In the genomic region with DNA sequence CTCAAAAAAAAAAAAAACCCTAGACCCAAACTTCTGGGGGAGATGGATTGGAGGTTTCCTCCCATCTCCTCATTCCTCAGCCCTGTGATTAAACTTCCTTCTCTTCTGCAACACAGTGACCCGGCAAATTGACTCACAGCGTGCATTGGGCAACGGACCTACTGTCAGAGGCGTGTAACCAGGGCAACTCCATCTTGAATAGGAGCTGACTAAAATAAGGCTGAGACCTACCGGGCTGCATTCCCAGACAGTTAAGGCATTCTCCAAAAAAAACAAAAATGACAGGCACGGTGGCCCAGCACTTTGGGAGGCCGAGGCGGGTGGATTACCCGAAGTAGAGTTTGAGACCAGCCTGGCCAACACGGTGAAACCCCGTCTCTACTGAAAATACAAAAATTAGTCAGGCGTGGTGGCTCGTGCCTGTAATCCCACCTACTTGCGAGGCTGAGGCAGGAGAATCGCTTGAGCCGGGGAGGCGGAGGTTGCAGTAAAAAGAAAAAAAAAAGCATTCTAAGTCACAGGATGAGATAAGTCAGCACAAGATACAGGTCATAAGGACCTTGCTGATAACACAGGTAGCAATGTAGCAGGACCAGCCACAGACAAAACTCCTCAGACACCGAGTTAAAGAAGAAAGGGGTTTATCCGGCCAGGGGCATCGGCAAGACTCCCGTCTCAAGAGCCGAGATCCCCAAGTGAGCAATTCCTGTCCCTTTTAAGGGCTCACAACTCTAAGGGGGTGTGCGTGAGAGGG, we compare ENCODE assay signal across 16 cellular contexts. TPM values are rescaled to one million over a fixed set of nuclear protein-coding genes. Genes with fewer than 3 reads are reported as not detected.
A peak's percentile ranks its signal among the peaks of the same experiment; 100 is the strongest.
DNase-seq lines count a peak whose midpoint lies in the region; ATAC-seq, FAIRE-seq and TF ChIP-seq lines count a peak whose summit lies in the region.
"Had no signal": no experiment of that assay in that cellular context is flagged by ENCODE, and none has a peak within 500 bp of the region (broad histone marks: within the 10 kb centered on the region; RNA-seq: fewer than 3 reads in every experiment).

No MANE protein-coding gene starts in this region.

- H3K27ac ChIP-seq in HUES6 (ENCODE audit: low read depth, low read length) (no peak overlapping the region; the same call in 1 of the 2 replicates), RWPE2 (ENCODE audit: poor library complexity, severe bottlenecking) (no peak overlapping the region), endothelial cell of umbilical vein (ENCODE audit: insufficient read depth, low read depth, low read length) (no peak overlapping the region), smooth muscle cell (ENCODE audit: low read depth) (peak overlapping the region; percentile 98)
- H3K27ac ChIP-seq: foreskin keratinocyte, tibial artery had no signal

- H3K4me3 ChIP-seq in HUES6 (ENCODE audit: low read depth, low read length) (no peak overlapping the region), RWPE2 (ENCODE audit: severe bottlenecking) (no peak overlapping the region), endothelial cell of umbilical vein (replicated peaks in 1 of 3; ENCODE audit: insufficient read depth in 1 of 3, low read depth in 1 of 3, low read length in 3 of 3) (no peak overlapping the region), smooth muscle cell (no peak overlapping the region)
- H3K4me3 ChIP-seq: tibial artery had no signal

- dilution Hi-C loops in endothelial cell of umbilical vein (cut with MboI; ENCODE audit: extremely low pct_ligation_motif_present, low sequenced_read_pairs) = no loop called here

- intact Hi-C loops in endothelial cell of umbilical vein (cut with micrococcal nuclease) = no loop called here

- BruUV-seq in endothelial cell of umbilical vein (replicated peaks; lab: Mats Ljungman, UMichigan) = no TSS peak

- H3K9ac ChIP-seq in HUES6 (ENCODE audit: low read length) = peak overlapping the region; percentile 26
- no peak overlapping the region for H3K9ac ChIP-seq in endothelial cell of umbilical vein (replicated peaks; ENCODE audit: extremely low read depth, insufficient read depth, low read length)
- peak overlapping the region; percentile 89 for H3K9ac ChIP-seq in smooth muscle cell (ENCODE audit: low read depth)

- POLR2A ChIA-PET in endothelial cell of umbilical vein (lab: Charles Lee) = no interaction called here

- no peaks in the 10 kb centered on the region for H3K9me3 ChIP-seq in HUES6 (ENCODE audit: control insufficient read depth, insufficient read depth, low read depth, low read length)
- H3K9me3 ChIP-seq in RWPE2 (ENCODE audit: severe bottlenecking) = no peaks in the 10 kb centered on the region
- H3K9me3 ChIP-seq in endothelial cell of umbilical vein (replicated peaks; ENCODE audit: control insufficient read depth, insufficient read depth, low read length) = no peaks in the 10 kb centered on the region
- no peaks in the 10 kb centered on the region for H3K9me3 ChIP-seq in smooth muscle cell (replicated peaks; ENCODE audit: low read depth)
- H3K9me3 ChIP-seq: tibial artery had no signal

- no peaks in the 10 kb centered on the region for H3F3A ChIP-seq in smooth muscle cell (ENCODE audit: low read depth)

- H3K27me3 ChIP-seq in HUES6 (ENCODE audit: control insufficient read depth, insufficient read depth, low read length) = no peaks in the 10 kb centered on the region
- H3K27me3 ChIP-seq in RWPE2 (ENCODE audit: insufficient read depth, poor library complexity, severe bottlenecking) = no peaks in the 10 kb centered on the region
- no peaks in the 10 kb centered on the region for H3K27me3 ChIP-seq in endothelial cell of umbilical vein (ENCODE audit: control insufficient read depth in 2 of 2, insufficient read depth in 2 of 2, low read length in 2 of 2)
- no peaks in the 10 kb centered on the region for H3K27me3 ChIP-seq in smooth muscle cell (ENCODE audit: low read depth)
- H3K27me3 ChIP-seq: foreskin keratinocyte, tibial artery had no signal

- no peak for TF ChIP-seq CTCF in RWPE2 (IDR thresholded peaks at IDR 0.05; ENCODE audit: poor library complexity, severe bottlenecking)
- no peak for TF ChIP-seq CTCF in endothelial cell of umbilical vein (IDR thresholded peaks at IDR 0.05; ENCODE audit: extremely low read depth in 1 of 2, insufficient read depth in 1 of 2, low read depth in 1 of 2, low read length in 2 of 2)
- TF ChIP-seq CTCF in smooth muscle cell (IDR thresholded peaks at IDR 0.05; ENCODE audit: borderline replicate concordance, insufficient read depth, poor library complexity, severe bottlenecking) = no peak

- peak overlapping the region; percentile 11 for H3K4me2 ChIP-seq in endothelial cell of umbilical vein (ENCODE audit: insufficient read depth, low read length)
- H3K4me2 ChIP-seq in smooth muscle cell = peak overlapping the region; percentile 51

- H3K79me2 ChIP-seq in endothelial cell of umbilical vein (ENCODE audit: control insufficient read depth, insufficient read depth, low read length) (no peaks in the 10 kb centered on the region), smooth muscle cell (ENCODE audit: low read depth) (no peaks in the 10 kb centered on the region)

- no peak for TF ChIP-seq POLR2A in endothelial cell of umbilical vein (IDR thresholded peaks at IDR 0.05; ENCODE audit: low read depth, low read length)

- WGBS in smooth muscle cell (ENCODE audit: low lambda C conversion rate) = 51% methylated on average over 23 of the region's 23 CpGs

- no peak for FAIRE-seq in endothelial cell of umbilical vein (lab: Jason Lieb, UNC)
- FAIRE-seq: TTC549 had no signal

- peak; percentile 81 for ATAC-seq in RWPE2 (ENCODE audit: low read depth)
- ATAC-seq in HG02623 (IDR thresholded peaks at IDR 0.05; ENCODE audit: unreplicated experiment) = no peak
- ATAC-seq: foreskin keratinocyte had no signal

- H2AFZ ChIP-seq in endothelial cell of umbilical vein (ENCODE audit: low read depth, low read length) (peak overlapping the region; percentile 64), smooth muscle cell (ENCODE audit: low read depth) (peak overlapping the region; percentile 49)

- H4K20me1 ChIP-seq in endothelial cell of umbilical vein (replicated peaks; ENCODE audit: control insufficient read depth, extremely low read depth, insufficient read depth, low read length) (no peaks in the 10 kb centered on the region), smooth muscle cell (ENCODE audit: low read depth) (no peaks in the 10 kb centered on the region)

- H3K4me1 ChIP-seq in HUES6 (ENCODE audit: control insufficient read depth, insufficient read depth, low read length) = peaks cover 16% of the 10 kb centered on the region; the same call in 1 of the 2 replicates
- no peaks in the 10 kb centered on the region for H3K4me1 ChIP-seq in RWPE2 (ENCODE audit: insufficient read depth, poor library complexity, severe bottlenecking)
- no peaks in the 10 kb centered on the region for H3K4me1 ChIP-seq in endothelial cell of umbilical vein (ENCODE audit: control insufficient read depth, extremely low read depth, insufficient read depth, low read length)
- H3K4me1 ChIP-seq in smooth muscle cell (ENCODE audit: low read depth) = no peaks in the 10 kb centered on the region
- H3K4me1 ChIP-seq: foreskin keratinocyte, tibial artery had no signal

- no peaks in the 10 kb centered on the region for H3K9me1 ChIP-seq in endothelial cell of umbilical vein (replicated peaks; ENCODE audit: control insufficient read depth, extremely low read depth, insufficient read depth, low read length)

- H3K36me3 ChIP-seq in HUES6 (ENCODE audit: control insufficient read depth, insufficient read depth, low read length) = no peaks in the 10 kb centered on the region
- H3K36me3 ChIP-seq in RWPE2 (ENCODE audit: low read depth) = no peaks in the 10 kb centered on the region
- H3K36me3 ChIP-seq in endothelial cell of umbilical vein (ENCODE audit: control insufficient read depth in 2 of 2, extremely low read depth in 1 of 2, insufficient read depth in 2 of 2, low read length in 2 of 2) = no peaks in the 10 kb centered on the region
- no peaks in the 10 kb centered on the region for H3K36me3 ChIP-seq in smooth muscle cell (ENCODE audit: low read depth)
- H3K36me3 ChIP-seq: tibial artery had no signal

- CTCF ChIA-PET in endothelial cell of umbilical vein (lab: Charles Lee) = no interaction called here

- DNase-seq in RWPE2 (ENCODE audit: low spot score) (no peak), endothelial cell of umbilical vein (ENCODE audit: low read depth, low spot score) (peak; percentile 6), smooth muscle cell (lab: John Stamatoyannopoulos, UW; ENCODE audit: unreplicated experiment) (no peak), mesenteric fat pad (ENCODE audit: low spot score) (no peak), amniotic stem cell (lab: John Stamatoyannopoulos, UW) (no peak)
- DNase-seq: activated T-cell treated with anti-CD3 and anti-CD28 coated beads, Interleukin-2, amount 50 U/mL, for 48 hours; DND-41; NCI-H774 had no signal

RNA-seq across cellular contexts. Expression of a gene that starts 5.4 kb away (rescaled TPM):
- total RNA-seq in endothelial cell of umbilical vein (not detected in 2 replicates), smooth muscle cell (0.18 and 1.3 TPM in 2 replicates), mesenteric fat pad (not detected)
- polyA plus RNA-seq in endothelial cell of umbilical vein (not detected in 2 replicates), smooth muscle cell (0.29 and 1.7 TPM in 2 replicates)
- polyA plus RNA-seq in endothelial cell of umbilical vein (2011; cell fraction: cytosol; rRNA removed) = not detected in 2 replicates
- polyA plus RNA-seq in endothelial cell of umbilical vein (2011; cell fraction: nucleus; rRNA removed) = not detected in 2 replicates
- not detected in 2 replicates for polyA plus RNA-seq in endothelial cell of umbilical vein (2012)
- not detected in 2 replicates for polyA minus RNA-seq in endothelial cell of umbilical vein
- not detected for polyA minus RNA-seq in endothelial cell of umbilical vein (2011; cell fraction: cytosol; rRNA and poly(A)+ RNA removed)
- not detected in 2 replicates for polyA minus RNA-seq in endothelial cell of umbilical vein (2011; cell fraction: nucleus; rRNA and poly(A)+ RNA removed)
- total RNA-seq: cardiac septum, foreskin keratinocyte, liver, renal cortical epithelial cell had no signal
- polyA plus RNA-seq: foreskin keratinocyte, liver had no signal

RNA-seq across cellular contexts. Expression of a gene that starts 13.4 kb away (rescaled TPM):
- total RNA-seq in endothelial cell of umbilical vein (7.2 and 12.6 TPM in 2 replicates), smooth muscle cell (37.9 and 52.2 TPM in 2 replicates), mesenteric fat pad (0.55 TPM)
- polyA plus RNA-seq in endothelial cell of umbilical vein (4.3 and 5.9 TPM in 2 replicates), smooth muscle cell (13.7 and 42.5 TPM in 2 replicates)
- polyA plus RNA-seq in endothelial cell of umbilical vein (2011; cell fraction: cytosol; rRNA removed) = 4.2 and 5.2 TPM in 2 replicates
- 13.0 and 14.0 TPM in 2 replicates for polyA plus RNA-seq in endothelial cell of umbilical vein (2011; cell fraction: nucleus; rRNA removed)
- polyA plus RNA-seq in endothelial cell of umbilical vein (2012) = 0.75 and 3.1 TPM in 2 replicates
- polyA minus RNA-seq in endothelial cell of umbilical vein = 7.1 and 8.9 TPM in 2 replicates
- not detected for polyA minus RNA-seq in endothelial cell of umbilical vein (2011; cell fraction: cytosol; rRNA and poly(A)+ RNA removed)
- 4.9 and 8.5 TPM in 2 replicates for polyA minus RNA-seq in endothelial cell of umbilical vein (2011; cell fraction: nucleus; rRNA and poly(A)+ RNA removed)

RNA-seq across cellular contexts. Expression of a gene that starts 46.8 kb away (rescaled TPM):
- total RNA-seq in endothelial cell of umbilical vein (0.44 TPM in 1 of 2 replicates, not detected in the other), smooth muscle cell (1.7 TPM in 1 of 2 replicates, not detected in the other), mesenteric fat pad (0.51 TPM)
- polyA plus RNA-seq in endothelial cell of umbilical vein (0.22 and 0.76 TPM in 2 replicates), smooth muscle cell (0.64 TPM in 1 of 2 replicates, not detected in the other)
- polyA plus RNA-seq in endothelial cell of umbilical vein (2011; cell fraction: cytosol; rRNA removed) = 0.15 and 0.21 TPM in 2 replicates
- 0.28 and 0.36 TPM in 2 replicates for polyA plus RNA-seq in endothelial cell of umbilical vein (2011; cell fraction: nucleus; rRNA removed)
- not detected in 2 replicates for polyA plus RNA-seq in endothelial cell of umbilical vein (2012)
- 1.3 and 1.4 TPM in 2 replicates for polyA minus RNA-seq in endothelial cell of umbilical vein
- not detected for polyA minus RNA-seq in endothelial cell of umbilical vein (2011; cell fraction: cytosol; rRNA and poly(A)+ RNA removed)
- polyA minus RNA-seq in endothelial cell of umbilical vein (2011; cell fraction: nucleus; rRNA and poly(A)+ RNA removed) = 1.0 TPM in 1 of 2 replicates, not detected in the other
- total RNA-seq: cardiac septum, foreskin keratinocyte, renal cortical epithelial cell had no signal
- polyA plus RNA-seq: foreskin keratinocyte had no signal
